Comparison of ENCODE assay signal across 8 cellular contexts in genomic region chr17:66713533-66714042, GRCh38.
DNase-seq lines count a peak whose midpoint lies in the region; ATAC-seq and TF ChIP-seq lines count a peak whose summit lies in the region.

No MANE protein-coding gene starts in this region.

- H3K36me3 Mint-ChIP-seq in activated T-helper 1 cell treated with anti-CD3 and anti-CD28 coated beads, Interleukin-12 subunit alpha, Interleukin-12 subunit beta, Interleukin-2, Interleukin-4 antibody, amounts not matched to agents 30 ng/mL and 10 ng/mL and 1 ng/mL, durations not matched to agents 14 hours and 24 hours and 36 hours (ENCODE audit: low read depth): peaks cover 20% of the 10 kb centered on the region

- H3K9ac ChIP-seq in GM23248: no peak overlapping the region

- H3K9me2 ChIP-seq in GM23248 (ENCODE audit: insufficient read depth): no peaks in the 10 kb centered on the region

- H3K4me3 ChIP-seq in heart left ventricle (no peak overlapping the region), GM23248 (no peak overlapping the region)

- no peaks in the 10 kb centered on the region for H3K9me3 Mint-ChIP-seq in activated T-helper 1 cell treated with anti-CD3 and anti-CD28 coated beads, Interleukin-12 subunit alpha, Interleukin-12 subunit beta, Interleukin-2, Interleukin-4 antibody, amounts not matched to agents 30 ng/mL and 10 ng/mL and 1 ng/mL, durations not matched to agents 14 hours and 24 hours and 36 hours
- H3K9me3 Mint-ChIP-seq in stimulated activated naive CD8-positive, alpha-beta T cell treated with anti-CD3 and anti-CD28 coated beads, Interleukin-15, amount 100 ng/mL, for 72 hours: no peaks in the 10 kb centered on the region

- no peaks in the 10 kb centered on the region for H3K79me2 ChIP-seq in GM23248 (ENCODE audit: insufficient read depth)

- H3K4me1 Mint-ChIP-seq in activated T-helper 1 cell treated with anti-CD3 and anti-CD28 coated beads, Interleukin-12 subunit alpha, Interleukin-12 subunit beta, Interleukin-2, Interleukin-4 antibody, amounts not matched to agents 30 ng/mL and 10 ng/mL and 1 ng/mL, durations not matched to agents 14 hours and 24 hours and 36 hours (ENCODE audit: low read depth): peaks cover 50% of the 10 kb centered on the region
- peaks cover 58% of the 10 kb centered on the region for H3K4me1 Mint-ChIP-seq in stimulated activated naive CD8-positive, alpha-beta T cell treated with anti-CD3 and anti-CD28 coated beads, Interleukin-15, amount 100 ng/mL, for 72 hours

- intact Hi-C loops in heart left ventricle (cut with DNase I) (loop anchor here in 6 of 10 donors (2.0 to 10.0 kb wide), 4 partner anchors 193 to 581 kb away; no protein-coding TSS in a partner anchor), cardiac septum (cut with DNase I) (loop anchor here (10.0 kb wide), 1 partner anchor 261 kb away; no protein-coding TSS in a partner anchor)
- intact Hi-C loops in activated T-helper 1 cell treated with anti-CD3 and anti-CD28 coated beads, Interleukin-12 subunit alpha, Interleukin-12 subunit beta, Interleukin-2, Interleukin-4 antibody, amounts not matched to agents 30 ng/mL and 10 ng/mL and 1 ng/mL, durations not matched to agents 14 hours and 24 hours and 36 hours (cut with micrococcal nuclease): loop anchor here (2.0 to 5.0 kb wide), 3 partner anchors 41 to 511 kb away; no protein-coding TSS in a partner anchor

- H3K36me3 ChIP-seq in heart left ventricle: no peaks in the 10 kb centered on the region
- no peaks in the 10 kb centered on the region for H3K36me3 ChIP-seq in GM23248 (ENCODE audit: low read depth)

- H4K20me1 ChIP-seq in GM23248 (ENCODE audit: insufficient read depth): no peaks in the 10 kb centered on the region

- H3K4me1 ChIP-seq in heart left ventricle (peaks cover 0 to 26% (median 3%) of the 10 kb centered on the region in 12 donors), GM23248 (ENCODE audit: insufficient read depth) (no peaks in the 10 kb centered on the region)

- no peak overlapping the region for H3K4me2 ChIP-seq in GM23248 (ENCODE audit: unreplicated experiment)

- H3K27me3 ChIP-seq in heart left ventricle (no peaks in the 10 kb centered on the region), GM23248 (replicated peaks; ENCODE audit: insufficient read depth) (no peaks in the 10 kb centered on the region)

- peak overlapping the region; percentile 91 for H3K27ac Mint-ChIP-seq in activated T-helper 1 cell treated with anti-CD3 and anti-CD28 coated beads, Interleukin-12 subunit alpha, Interleukin-12 subunit beta, Interleukin-2, Interleukin-4 antibody, amounts not matched to agents 30 ng/mL and 10 ng/mL and 1 ng/mL, durations not matched to agents 14 hours and 24 hours and 36 hours
- peak overlapping the region; percentile 87 to 90 for H3K27ac Mint-ChIP-seq in stimulated activated naive CD8-positive, alpha-beta T cell treated with anti-CD3 and anti-CD28 coated beads, Interleukin-15, amount 100 ng/mL, for 72 hours

- TF ChIP-seq POLR2A in heart left ventricle (IDR thresholded peaks at IDR 0.05): no peak

- in situ Hi-C loops in GM23248 (cut with MboI): no loop called here

- no peak overlapping the region for H2AFZ ChIP-seq in GM23248

- H3K27ac ChIP-seq in heart left ventricle: no peak overlapping the region
- no peak overlapping the region for H3K27ac ChIP-seq in GM23248

- 35 to 55% (median 49%) methylated on average over 6 of the region's 6 CpGs for WGBS in heart left ventricle, 4 donors
- 83 to 86% methylated on average over 6 of the region's 6 CpGs for WGBS in GM23248 (ENCODE audit: low coverage in 1 of 2, low lambda C conversion rate in 2 of 2, missing lambda C conversion rate in 2 of 2), 2 experiments

- no peaks in the 10 kb centered on the region for H3K27me3 Mint-ChIP-seq in activated T-helper 1 cell treated with anti-CD3 and anti-CD28 coated beads, Interleukin-12 subunit alpha, Interleukin-12 subunit beta, Interleukin-2, Interleukin-4 antibody, amounts not matched to agents 30 ng/mL and 10 ng/mL and 1 ng/mL, durations not matched to agents 14 hours and 24 hours and 36 hours (ENCODE audit: insufficient read depth)
- no peaks in the 10 kb centered on the region for H3K27me3 Mint-ChIP-seq in stimulated activated naive CD8-positive, alpha-beta T cell treated with anti-CD3 and anti-CD28 coated beads, Interleukin-15, amount 100 ng/mL, for 72 hours

- H3F3A ChIP-seq in GM23248 (ENCODE audit: insufficient read depth): no peaks in the 10 kb centered on the region

- H3K9me3 ChIP-seq in heart left ventricle: no peaks in the 10 kb centered on the region
- H3K9me3 ChIP-seq in GM23248 (ENCODE audit: low read depth): no peaks in the 10 kb centered on the region

- H3K4me3 Mint-ChIP-seq in activated T-helper 1 cell treated with anti-CD3 and anti-CD28 coated beads, Interleukin-12 subunit alpha, Interleukin-12 subunit beta, Interleukin-2, Interleukin-4 antibody, amounts not matched to agents 30 ng/mL and 10 ng/mL and 1 ng/mL, durations not matched to agents 14 hours and 24 hours and 36 hours: no peak overlapping the region
- no peak overlapping the region for H3K4me3 Mint-ChIP-seq in stimulated activated naive CD8-positive, alpha-beta T cell treated with anti-CD3 and anti-CD28 coated beads, Interleukin-15, amount 100 ng/mL, for 72 hours

- DNase-seq in heart left ventricle: no peak
- no peak for DNase-seq in cardiac septum (ENCODE audit: low spot score)
- peak; percentile 9 for DNase-seq in activated T-helper 1 cell treated with anti-CD3 and anti-CD28 coated beads, Interleukin-12 subunit alpha, Interleukin-12 subunit beta, Interleukin-2, Interleukin-4 antibody, amounts not matched to agents 30 ng/mL and 10 ng/mL and 1 ng/mL, durations not matched to agents 14 hours and 24 hours and 36 hours (ENCODE audit: low spot score)
- peak; percentile 24 to 45 for DNase-seq in stimulated activated naive CD8-positive, alpha-beta T cell treated with anti-CD3 and anti-CD28 coated beads, Interleukin-15, amount 100 ng/mL, for 72 hours
- no peak for DNase-seq in GM23248
- DNase-seq in mucosa of gallbladder (ENCODE audit: low spot score): no peak

- TF ChIP-seq CTCF in heart left ventricle (IDR thresholded peaks at IDR 0.05): no peak

- ATAC-seq in heart left ventricle (peak; percentile 49 to 67 (median 58)), HG02884 (IDR thresholded peaks at IDR 0.05; ENCODE audit: unreplicated experiment) (peak; percentile 45), HG02870 (IDR thresholded peaks at IDR 0.05; ENCODE audit: unreplicated experiment) (no peak)
- ATAC-seq in stimulated activated naive CD8-positive, alpha-beta T cell treated with anti-CD3 and anti-CD28 coated beads, Interleukin-15, amount 100 ng/mL, for 72 hours: peak; percentile 89

Comparison
In these comparisons a context has a peak if more than half of its experiments do, and no peak if none do; other contexts are left out.
1. DNase-seq: peak in activated T-helper 1 cell treated with anti-CD3 and anti-CD28 coated beads, Interleukin-12 subunit alpha, Interleukin-12 subunit beta, Interleukin-2, Interleukin-4 antibody, amounts not matched to agents 30 ng/mL and 10 ng/mL and 1 ng/mL, durations not matched to agents 14 hours and 24 hours and 36 hours (single experiment) and stimulated activated naive CD8-positive, alpha-beta T cell treated with anti-CD3 and anti-CD28 coated beads, Interleukin-15, amount 100 ng/mL, for 72 hours (2 of 2); none in heart left ventricle (0 of 5), cardiac septum (single experiment), GM23248 (single experiment) and mucosa of gallbladder (single experiment).